ENCODE assay signal across 14 cellular contexts in genomic region chr17:57294075-57294474, GRCh38. TPM values are rescaled to one million over a fixed set of nuclear protein-coding genes. Genes with fewer than 3 reads are reported as not detected.
DNase-seq lines count a peak whose midpoint lies in the region; ATAC-seq, FAIRE-seq and TF ChIP-seq lines count a peak whose summit lies in the region.
"Had no signal": no experiment of that assay in that cellular context is flagged by ENCODE, and none has a peak within 500 bp of the region (broad histone marks: within the 10 kb centered on the region; RNA-seq: fewer than 3 reads in every experiment).

No MANE protein-coding gene starts in this region.

- no peak for DNase-seq in activated CD8-positive, alpha-beta T cell treated with anti-CD3 and anti-CD28 coated beads, Interleukin-2, amount 10 ng/mL, durations not matched to agents 7 days and 5 days
- DNase-seq in activated CD8-positive, alpha-beta T cell treated with anti-CD3 and anti-CD28 coated beads for 36 hours = no peak
- peak; percentile 83 for DNase-seq in NCI-H2171 treated with DMSO at 0.1 percent for 48 hours (lab: John Stamatoyannopoulos, UW)
- no peak for DNase-seq in astrocyte (ENCODE audit: low read depth)
- no peak for DNase-seq in HAP-1 (ENCODE audit: low spot score in 2 of 2)
- no peak for DNase-seq in activated gamma-delta T cell (lab: John Stamatoyannopoulos, UW)
- no peak for DNase-seq in NCI-H1048 (lab: John Stamatoyannopoulos, UW)
- DNase-seq: colonic mucosa, foreskin keratinocyte, GDM1, KG1, left lung, OCI-M1 had no signal

- H3K9me3 ChIP-seq in astrocyte (ENCODE audit: insufficient read depth, low read depth, low read length) (peaks cover 3% of the 10 kb centered on the region), skeletal muscle satellite cell (replicated peaks; ENCODE audit: low read length) (no peaks in the 10 kb centered on the region), HAP-1 (peaks cover 4% of the 10 kb centered on the region; the same call in 1 of the 2 replicates)
- H3K9me3 ChIP-seq: colonic mucosa, left lung had no signal

- TF ChIP-seq CTCF in activated CD8-positive, alpha-beta T cell treated with anti-CD3 and anti-CD28 coated beads for 36 hours (IDR thresholded peaks at IDR 0.05) = no peak
- TF ChIP-seq CTCF in astrocyte (IDR thresholded peaks at IDR 0.05; ENCODE audit: insufficient read depth, low read depth, low read length) = no peak

- H3K4me2 ChIP-seq in astrocyte (ENCODE audit: low read length) (peak overlapping the region; percentile 80), skeletal muscle satellite cell (ENCODE audit: low read length) (peak overlapping the region; percentile 74)

- H3K27ac Mint-ChIP-seq in activated CD8-positive, alpha-beta T cell treated with anti-CD3 and anti-CD28 coated beads, Interleukin-2, amount 10 ng/mL, durations not matched to agents 7 days and 5 days = peak overlapping the region; percentile 13
- H3K27ac Mint-ChIP-seq in activated CD8-positive, alpha-beta T cell treated with anti-CD3 and anti-CD28 coated beads for 36 hours = no peak overlapping the region
- H3K27ac Mint-ChIP-seq in astrocyte (ENCODE audit: unreplicated experiment) = no peak overlapping the region

- peaks cover 9% of the 10 kb centered on the region for H4K20me1 ChIP-seq in astrocyte (ENCODE audit: insufficient read depth, low read length)

- ATAC-seq in activated CD8-positive, alpha-beta T cell treated with anti-CD3 and anti-CD28 coated beads, Interleukin-2, amount 10 ng/mL, durations not matched to agents 7 days and 5 days = no peak
- ATAC-seq in activated CD8-positive, alpha-beta T cell treated with anti-CD3 and anti-CD28 coated beads for 36 hours = no peak
- ATAC-seq: foreskin keratinocyte, left lung had no signal

- POLR2A ChIA-PET in activated CD8-positive, alpha-beta T cell treated with anti-CD3 and anti-CD28 coated beads, Interleukin-2, amount 10 ng/mL, durations not matched to agents 7 days and 5 days (lab: Charles Lee) = no interaction called here
- POLR2A ChIA-PET in activated CD8-positive, alpha-beta T cell treated with anti-CD3 and anti-CD28 coated beads for 36 hours (lab: Charles Lee) = no interaction called here

- in situ Hi-C loops in HAP-1 (cut with MboI; ENCODE audit: low sequenced_read_pairs) = no loop called here

- peak overlapping the region; percentile 61 for H3K9ac ChIP-seq in astrocyte (ENCODE audit: low read length)
- no peak overlapping the region for H3K9ac ChIP-seq in skeletal muscle satellite cell (ENCODE audit: low read depth, low read length)

- H3K79me2 ChIP-seq in astrocyte (ENCODE audit: insufficient read depth, low read length) = peaks cover 15% of the 10 kb centered on the region

- peak overlapping the region; percentile 81 for H3K27ac ChIP-seq in astrocyte (ENCODE audit: low read depth, low read length)
- H3K27ac ChIP-seq: colonic mucosa, left lung had no signal

- H3K9me3 Mint-ChIP-seq in activated CD8-positive, alpha-beta T cell treated with anti-CD3 and anti-CD28 coated beads, Interleukin-2, amount 10 ng/mL, durations not matched to agents 7 days and 5 days (ENCODE audit: insufficient read depth) = peaks cover 10% of the 10 kb centered on the region
- no peaks in the 10 kb centered on the region for H3K9me3 Mint-ChIP-seq in activated CD8-positive, alpha-beta T cell treated with anti-CD3 and anti-CD28 coated beads for 36 hours
- peaks cover 15% of the 10 kb centered on the region for H3K9me3 Mint-ChIP-seq in astrocyte (ENCODE audit: unreplicated experiment)

- H3K4me1 ChIP-seq in astrocyte (ENCODE audit: insufficient read depth, low read length) (peaks cover 37% of the 10 kb centered on the region), skeletal muscle satellite cell (ENCODE audit: control insufficient read depth, insufficient read depth, low read length) (peaks cover 41% of the 10 kb centered on the region), HAP-1 (peaks cover 25% of the 10 kb centered on the region)
- H3K4me1 ChIP-seq: left lung had no signal

- H2AFZ ChIP-seq in astrocyte (ENCODE audit: low read depth, low read length) = no peak overlapping the region

- peaks cover 48% of the 10 kb centered on the region for H3K36me3 Mint-ChIP-seq in activated CD8-positive, alpha-beta T cell treated with anti-CD3 and anti-CD28 coated beads, Interleukin-2, amount 10 ng/mL, durations not matched to agents 7 days and 5 days (ENCODE audit: low read depth)
- H3K36me3 Mint-ChIP-seq in activated CD8-positive, alpha-beta T cell treated with anti-CD3 and anti-CD28 coated beads for 36 hours (ENCODE audit: low read depth) = peaks cover 31% of the 10 kb centered on the region
- peaks cover 19% of the 10 kb centered on the region for H3K36me3 Mint-ChIP-seq in astrocyte (ENCODE audit: low read depth, unreplicated experiment)

- H3K27me3 Mint-ChIP-seq in activated CD8-positive, alpha-beta T cell treated with anti-CD3 and anti-CD28 coated beads, Interleukin-2, amount 10 ng/mL, durations not matched to agents 7 days and 5 days (ENCODE audit: low read depth) = no peaks in the 10 kb centered on the region
- H3K27me3 Mint-ChIP-seq in activated CD8-positive, alpha-beta T cell treated with anti-CD3 and anti-CD28 coated beads for 36 hours = no peaks in the 10 kb centered on the region
- no peaks in the 10 kb centered on the region for H3K27me3 Mint-ChIP-seq in astrocyte (ENCODE audit: low read depth, unreplicated experiment)

- CTCF ChIA-PET in activated CD8-positive, alpha-beta T cell treated with anti-CD3 and anti-CD28 coated beads, Interleukin-2, amount 10 ng/mL, durations not matched to agents 7 days and 5 days (lab: Charles Lee) = interaction anchor here (1.4 kb wide), 1 partner anchor 51 kb away, joined by 3 read pairs; no protein-coding TSS in a partner anchor
- CTCF ChIA-PET in activated CD8-positive, alpha-beta T cell treated with anti-CD3 and anti-CD28 coated beads for 36 hours (lab: Charles Lee) = interaction anchor here (1.3 to 2.1 kb wide), 2 partner anchors 50 to 105 kb away, joined by 3 to 8 read pairs; no protein-coding TSS in a partner anchor

- no peak overlapping the region for H3K4me3 Mint-ChIP-seq in activated CD8-positive, alpha-beta T cell treated with anti-CD3 and anti-CD28 coated beads, Interleukin-2, amount 10 ng/mL, durations not matched to agents 7 days and 5 days
- no peak overlapping the region for H3K4me3 Mint-ChIP-seq in activated CD8-positive, alpha-beta T cell treated with anti-CD3 and anti-CD28 coated beads for 36 hours
- no peak overlapping the region for H3K4me3 Mint-ChIP-seq in astrocyte (ENCODE audit: unreplicated experiment)

- intact Hi-C loops in activated CD8-positive, alpha-beta T cell treated with anti-CD3 and anti-CD28 coated beads for 36 hours (cut with micrococcal nuclease) = no loop called here

- H3K36me3 ChIP-seq in astrocyte (ENCODE audit: insufficient read depth, low read length) (peaks cover 5% of the 10 kb centered on the region), skeletal muscle satellite cell (ENCODE audit: insufficient read depth, low read length) (peaks cover 11% of the 10 kb centered on the region), HAP-1 (replicated peaks) (peaks cover 19% of the 10 kb centered on the region)
- H3K36me3 ChIP-seq: colonic mucosa, left lung had no signal

- H3K4me3 ChIP-seq in astrocyte (ENCODE audit: insufficient read depth, low read depth, low read length) = no peak overlapping the region
- no peak overlapping the region for H3K4me3 ChIP-seq in skeletal muscle satellite cell (ENCODE audit: low read length)
- H3K4me3 ChIP-seq in HAP-1 = no peak overlapping the region
- H3K4me3 ChIP-seq: colonic mucosa, left lung had no signal

- H3K27me3 ChIP-seq in astrocyte (ENCODE audit: insufficient read depth, low read length) (no peaks in the 10 kb centered on the region), skeletal muscle satellite cell (ENCODE audit: control insufficient read depth, insufficient read depth, low read length) (no peaks in the 10 kb centered on the region), HAP-1 (ENCODE audit: low read depth) (no peaks in the 10 kb centered on the region)
- H3K27me3 ChIP-seq: colonic mucosa, foreskin keratinocyte, left lung had no signal

- H3K4me1 Mint-ChIP-seq in activated CD8-positive, alpha-beta T cell treated with anti-CD3 and anti-CD28 coated beads, Interleukin-2, amount 10 ng/mL, durations not matched to agents 7 days and 5 days (ENCODE audit: low read depth) = peaks cover 30% of the 10 kb centered on the region
- H3K4me1 Mint-ChIP-seq in activated CD8-positive, alpha-beta T cell treated with anti-CD3 and anti-CD28 coated beads for 36 hours (ENCODE audit: low read depth) = peaks cover 25% of the 10 kb centered on the region
- peaks cover 28% of the 10 kb centered on the region for H3K4me1 Mint-ChIP-seq in astrocyte (ENCODE audit: low read depth, unreplicated experiment)

- FAIRE-seq in astrocyte (lab: Jason Lieb, UNC) = no peak

RNA-seq across cellular contexts. Expression of gene MSI2, which starts 37.8 kb away (rescaled TPM):
- 100 to 1,000 TPM; 123 to 125 TPM for total RNA-seq in activated CD8-positive, alpha-beta T cell treated with anti-CD3 and anti-CD28 coated beads, Interleukin-2, amount 10 ng/mL, durations not matched to agents 7 days and 5 days
- 10 to 100 TPM; 59.6 to 61.7 TPM for total RNA-seq in activated CD8-positive, alpha-beta T cell treated with anti-CD3 and anti-CD28 coated beads for 36 hours
- 53.7 and 67.9 TPM in 2 replicates for total RNA-seq in astrocyte
- total RNA-seq in skeletal muscle satellite cell (2012; rRNA removed) = 17.7 and 18.1 TPM in 2 replicates
